ENCODE assay signal across 10 cellular contexts in the genomic region with DNA sequence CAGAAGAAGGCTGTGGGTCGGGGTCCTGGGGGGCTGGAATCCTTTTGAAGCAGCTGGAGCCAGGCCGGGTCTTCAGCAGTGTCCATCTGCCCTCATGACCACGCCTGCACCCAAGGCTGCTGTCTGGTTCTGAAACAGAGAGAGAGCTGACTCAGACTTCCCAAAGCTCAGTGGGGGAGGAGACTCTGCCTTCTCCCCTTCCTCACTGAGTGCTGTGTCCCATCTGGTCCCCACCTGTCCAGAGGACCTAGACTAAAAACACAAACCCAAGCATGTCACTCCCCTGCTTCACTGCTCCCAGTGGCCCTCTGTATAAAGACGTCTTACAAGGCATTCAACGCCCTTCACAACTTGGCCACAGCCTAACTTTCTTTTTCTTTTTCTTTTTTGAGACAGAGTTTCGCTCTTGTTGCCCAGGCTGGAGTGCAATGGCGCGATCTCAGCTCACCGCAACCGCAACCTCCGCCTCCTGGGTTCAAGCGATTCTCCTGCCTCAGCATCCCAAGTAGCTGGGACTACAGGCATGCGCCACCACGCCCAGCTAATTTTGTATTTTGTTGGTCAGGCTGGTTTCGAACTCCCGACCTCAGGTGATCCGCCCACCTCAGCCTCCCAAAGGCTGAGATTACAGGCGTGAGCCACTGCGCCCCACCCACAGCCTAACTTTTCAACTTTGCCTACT. TPM values are rescaled to one million over a fixed set of nuclear protein-coding genes. Genes with fewer than 3 reads are reported as not detected.
"Had no signal": no experiment of that assay in that cellular context is flagged by ENCODE, and none has a peak within 500 bp of the region (broad histone marks: within the 10 kb centered on the region; RNA-seq: fewer than 3 reads in every experiment).

No MANE protein-coding gene starts in this region.

RNA-seq across cellular contexts. Expression of a gene that starts 30.4 kb away (rescaled TPM):
- total RNA-seq: activated T-cell treated with anti-CD3 and anti-CD28 coated beads, Interleukin-2, amount 50 U/mL, for 4 hours; activated T-helper 2 cell treated with anti-CD3 and anti-CD28 coated beads, Interferon-gamma antibody, Interleukin-2, Interleukin-4, amounts not matched to agents 10 μg/mL and 5 μg/mL and 100 μg/mL, durations not matched to agents 14 hours and 24 hours and 36 hours; M059J; Peyer's patch; Right ventricle myocardium superior; SJCRH30; T-helper 1 cell treated with Interleukin-12 subunit alpha and Interleukin-12 subunit beta and Interleukin-4 antibody, amounts not matched to agents 30 ng/mL and 1 ng/mL, for 36 hours had no signal

RNA-seq across cellular contexts. Expression of a gene that starts 30.6 kb away (rescaled TPM):
- total RNA-seq: activated naive CD8-positive, alpha-beta T cell treated with anti-CD3 and anti-CD28 coated beads, Interleukin-2, amount 10 ng/mL, durations not matched to agents 7 days and 5 days; activated T-cell treated with anti-CD3 and anti-CD28 coated beads, Interleukin-2, amount 50 U/mL, for 4 hours; activated T-helper 2 cell treated with anti-CD3 and anti-CD28 coated beads, Interferon-gamma antibody, Interleukin-2, Interleukin-4, amounts not matched to agents 10 μg/mL and 5 μg/mL and 100 μg/mL, durations not matched to agents 14 hours and 24 hours and 36 hours; cardiac septum; LHCN-M2; M059J; Peyer's patch; Right ventricle myocardium superior; SJCRH30; T-helper 1 cell treated with Interleukin-12 subunit alpha and Interleukin-12 subunit beta and Interleukin-4 antibody, amounts not matched to agents 30 ng/mL and 1 ng/mL, for 36 hours had no signal

RNA-seq across cellular contexts. Expression of a gene that starts 50.7 kb away (rescaled TPM):
- total RNA-seq: LHCN-M2, M059J, SJCRH30 had no signal
